Comparison of ENCODE assay signal across 22 cellular contexts in genomic region chrX:96591418-96591817, GRCh38.
"Had no signal": no experiment of that assay in that cellular context is flagged by ENCODE, and none has a peak within 500 bp of the region (broad histone marks: within the 10 kb centered on the region; RNA-seq: fewer than 3 reads in every experiment).

No MANE protein-coding gene starts in this region.

- DNase-seq: activated CD4-positive, alpha-beta T cell treated with anti-CD3 and anti-CD28 coated beads, Interleukin-2, amount 50 U/mL, for 1 hour; activated naive CD4-positive, alpha-beta T cell; activated naive CD8-positive, alpha-beta T cell treated with anti-CD3 and anti-CD28 coated beads, Interleukin-2, amount 10 ng/mL, durations not matched to agents 7 days and 5 days; dermis blood vessel endothelial cell; effector memory CD8-positive, alpha-beta T cell; left lung; naive thymus-derived CD8-positive, alpha-beta T cell; psoas muscle; stimulated activated CD4-positive, alpha-beta T cell treated with anti-CD3 and anti-CD28 coated beads, Interleukin-12 subunit alpha, Interleukin-12 subunit beta, amount 100 ng/mL, for 4 hours; stimulated activated CD4-positive, alpha-beta T cell treated with anti-CD3 and anti-CD28 coated beads, Interleukin-2, amount 100 ng/mL, for 24 hours; T-helper 9 cell; thyroid gland had no signal

- H3K4me1 ChIP-seq: ascending aorta, left lung, psoas muscle, thyroid gland had no signal

- H3K4me3 Mint-ChIP-seq: activated naive CD8-positive, alpha-beta T cell treated with anti-CD3 and anti-CD28 coated beads, Interleukin-2, amount 10 ng/mL, durations not matched to agents 7 days and 5 days; activated T-helper 1 cell treated with anti-CD3 and anti-CD28 coated beads, Interleukin-12 subunit alpha, Interleukin-12 subunit beta, Interleukin-2, Interleukin-4 antibody, amounts not matched to agents 30 ng/mL and 10 ng/mL and 1 ng/mL, durations not matched to agents 14 hours and 24 hours and 36 hours; effector memory CD8-positive, alpha-beta T cell; memory B cell; naive thymus-derived CD8-positive, alpha-beta T cell; stimulated activated effector memory CD8-positive, alpha-beta T cell treated with anti-CD3 and anti-CD28 coated beads, Interleukin-12 subunit alpha, Interleukin-12 subunit beta, amount 100 ng/mL, for 72 hours had no signal

- H3K27ac ChIP-seq: ascending aorta, epithelial cell of prostate, hepatocyte, left lung, neutrophil, psoas muscle, thyroid gland had no signal

- H3K36me3 ChIP-seq: ascending aorta, left lung, neutrophil, thyroid gland had no signal

- ATAC-seq: activated CD4-positive, CD25-positive, alpha-beta regulatory T cell treated with anti-CD3 and anti-CD28 coated beads, Interleukin-2, amount 50 U/mL, for 24 hours; effector memory CD8-positive, alpha-beta T cell; left lung; naive thymus-derived CD8-positive, alpha-beta T cell; psoas muscle; stimulated activated effector memory CD8-positive, alpha-beta T cell treated with anti-CD3 and anti-CD28 coated beads, Interleukin-12 subunit alpha, Interleukin-12 subunit beta, amount 100 ng/mL, for 72 hours had no signal

- H3K9me3 Mint-ChIP-seq: activated T-helper 1 cell treated with anti-CD3 and anti-CD28 coated beads, Interleukin-12 subunit alpha, Interleukin-12 subunit beta, Interleukin-2, Interleukin-4 antibody, amounts not matched to agents 30 ng/mL and 10 ng/mL and 1 ng/mL, durations not matched to agents 14 hours and 24 hours and 36 hours; effector memory CD8-positive, alpha-beta T cell; memory B cell; stimulated activated effector memory CD8-positive, alpha-beta T cell treated with anti-CD3 and anti-CD28 coated beads, Interleukin-12 subunit alpha, Interleukin-12 subunit beta, amount 100 ng/mL, for 72 hours had no signal

- H3K4me2 ChIP-seq: hepatocyte had no signal

- H3K4me3 ChIP-seq: ascending aorta, hepatocyte, left lung, psoas muscle, thyroid gland had no signal

- H3K27me3 ChIP-seq: ascending aorta, hepatocyte, left lung, neutrophil, thyroid gland had no signal

- H3K4me1 Mint-ChIP-seq: activated naive CD8-positive, alpha-beta T cell treated with anti-CD3 and anti-CD28 coated beads, Interleukin-2, amount 10 ng/mL, durations not matched to agents 7 days and 5 days; memory B cell; naive thymus-derived CD8-positive, alpha-beta T cell; stimulated activated effector memory CD8-positive, alpha-beta T cell treated with anti-CD3 and anti-CD28 coated beads, Interleukin-12 subunit alpha, Interleukin-12 subunit beta, amount 100 ng/mL, for 72 hours had no signal

- H3K9me3 ChIP-seq: ascending aorta, left lung, neutrophil, psoas muscle, thyroid gland had no signal

- H3K36me3 Mint-ChIP-seq: activated naive CD8-positive, alpha-beta T cell treated with anti-CD3 and anti-CD28 coated beads, Interleukin-2, amount 10 ng/mL, durations not matched to agents 7 days and 5 days; memory B cell; naive thymus-derived CD8-positive, alpha-beta T cell; stimulated activated effector memory CD8-positive, alpha-beta T cell treated with anti-CD3 and anti-CD28 coated beads, Interleukin-12 subunit alpha, Interleukin-12 subunit beta, amount 100 ng/mL, for 72 hours had no signal

- FAIRE-seq: bronchial epithelial cell, keratinocyte had no signal

- H3K27me3 Mint-ChIP-seq: activated naive CD8-positive, alpha-beta T cell treated with anti-CD3 and anti-CD28 coated beads, Interleukin-2, amount 10 ng/mL, durations not matched to agents 7 days and 5 days; effector memory CD8-positive, alpha-beta T cell; memory B cell; naive thymus-derived CD8-positive, alpha-beta T cell had no signal

- H3K27ac Mint-ChIP-seq: activated naive CD8-positive, alpha-beta T cell treated with anti-CD3 and anti-CD28 coated beads, Interleukin-2, amount 10 ng/mL, durations not matched to agents 7 days and 5 days; activated T-helper 1 cell treated with anti-CD3 and anti-CD28 coated beads, Interleukin-12 subunit alpha, Interleukin-12 subunit beta, Interleukin-2, Interleukin-4 antibody, amounts not matched to agents 30 ng/mL and 10 ng/mL and 1 ng/mL, durations not matched to agents 14 hours and 24 hours and 36 hours; effector memory CD8-positive, alpha-beta T cell; memory B cell; naive thymus-derived CD8-positive, alpha-beta T cell; stimulated activated effector memory CD8-positive, alpha-beta T cell treated with anti-CD3 and anti-CD28 coated beads, Interleukin-12 subunit alpha, Interleukin-12 subunit beta, amount 100 ng/mL, for 72 hours had no signal
